7 cellular contexts compared by ENCODE assay signal in the genomic region with DNA sequence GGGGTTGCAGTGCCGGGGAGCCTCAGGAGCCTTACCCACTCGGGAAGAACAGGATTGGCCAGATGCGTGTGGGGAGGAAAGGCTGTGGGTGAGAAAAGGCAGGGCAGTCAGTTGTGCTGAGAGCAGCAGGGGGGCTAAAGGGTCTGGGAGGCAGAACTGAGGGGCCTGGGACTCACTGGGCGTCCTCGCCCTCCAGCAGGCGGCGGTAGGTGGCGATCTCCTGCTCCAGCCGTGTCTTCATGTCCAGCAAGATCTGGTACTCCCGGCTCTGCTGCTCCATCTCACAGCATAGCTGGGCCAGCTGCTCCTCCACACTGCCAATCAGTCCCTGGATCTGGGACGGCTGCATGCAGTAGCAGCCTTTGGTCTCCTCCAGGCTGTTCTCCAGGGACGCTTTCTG.
DNase-seq lines count a peak whose midpoint lies in the region; ATAC-seq, FAIRE-seq and TF ChIP-seq lines count a peak whose summit lies in the region.
"Not testable (repeated sequence)": the region's sequence is repeated elsewhere in the genome, so short reads cannot be mapped to it uniquely, and the experiment has no call there.

No MANE protein-coding gene starts in this region.

- peak; percentile 13 for TF ChIP-seq CTCF in GM13976 (IDR thresholded peaks at IDR 0.05; ENCODE audit: borderline replicate concordance, control extremely low read depth, extremely low read depth, insufficient read depth, missing control alignments)
- TF ChIP-seq CTCF in HFFc6 (IDR thresholded peaks at IDR 0.05), result peak; percentile 18
- not testable (repeated sequence) for TF ChIP-seq CTCF in WERI-Rb-1 (IDR thresholded peaks at IDR 0.05; ENCODE audit: low read depth, low read length); HepG2 (CRISPR knock-in tag; IDR thresholded peaks at IDR 0.05)
- peak; percentile 62 for TF ChIP-seq CTCF in endodermal cell (conservative IDR thresholded peaks at IDR 0.05)
- peak; percentile 30 for TF ChIP-seq CTCF in neural crest cell (conservative IDR thresholded peaks at IDR 0.05)

- not testable (repeated sequence) for H3K4me1 ChIP-seq in endodermal cell (ENCODE audit: control insufficient read depth, insufficient read depth, low read length); HepG2 (ENCODE audit: insufficient read depth, low read length)

- not testable (repeated sequence) for TF ChIP-seq RAD21 in HepG2 (CRISPR knock-in tag; IDR thresholded peaks at IDR 0.05)

- not testable (repeated sequence) for TF ChIP-seq POLR2A in HepG2 (IDR thresholded peaks at IDR 0.05; ENCODE audit: insufficient read depth in 1 of 2, low read depth in 2 of 2, low read length in 2 of 2)

- not testable (repeated sequence) for H3K79me2 ChIP-seq in HepG2 (ENCODE audit: insufficient read depth, low read length)

- not testable (repeated sequence) for H3K36me3 ChIP-seq in WERI-Rb-1; endodermal cell (ENCODE audit: control insufficient read depth, insufficient read depth, low read length); HepG2 (replicated peaks in 1 of 2; ENCODE audit: control insufficient read depth in 1 of 2, insufficient read depth in 2 of 2, low read length in 2 of 2)

- DNase-seq in GM13976 (ENCODE audit: low spot score); HFFc6; endodermal cell; HepG2 (ENCODE audit: low spot score); neural crest cell (ENCODE audit: low read depth, low spot score); stimulated activated effector memory CD8-positive, alpha-beta T cell treated with anti-CD3 and anti-CD28 coated beads, Interleukin-12 subunit alpha, Interleukin-12 subunit beta, amount 100 ng/mL, for 72 hours (ENCODE audit: low spot score in 2 of 2): not testable (repeated sequence)
- peak; percentile 71 for DNase-seq in WERI-Rb-1

- not testable (repeated sequence) for H3K27me3 ChIP-seq in WERI-Rb-1 (ENCODE audit: insufficient read depth, low read depth, severe bottlenecking); endodermal cell (ENCODE audit: control insufficient read depth, insufficient read depth, low read length, poor library complexity, severe bottlenecking); HepG2 (ENCODE audit: control insufficient read depth in 1 of 2, insufficient read depth in 2 of 2, low read length in 2 of 2)

- not testable (repeated sequence) for H3K9ac ChIP-seq in endodermal cell (ENCODE audit: extremely low read depth, low read length, poor library complexity, severe bottlenecking); HepG2 (ENCODE audit: insufficient read depth, low read depth, low read length)

- H3K27ac ChIP-seq in WERI-Rb-1; endodermal cell (ENCODE audit: low read depth, low read length); HepG2 (ENCODE audit: extremely low read length, insufficient read depth, low read length): not testable (repeated sequence)

- not testable (repeated sequence) for H3K36me3 Mint-ChIP-seq in HFFc6 (ENCODE audit: low read depth); endodermal cell (ENCODE audit: low read depth); neural crest cell (ENCODE audit: low read depth); stimulated activated effector memory CD8-positive, alpha-beta T cell treated with anti-CD3 and anti-CD28 coated beads, Interleukin-12 subunit alpha, Interleukin-12 subunit beta, amount 100 ng/mL, for 72 hours

- not testable (repeated sequence) for H3K27ac Mint-ChIP-seq in HFFc6; endodermal cell; neural crest cell (ENCODE audit: unreplicated experiment); stimulated activated effector memory CD8-positive, alpha-beta T cell treated with anti-CD3 and anti-CD28 coated beads, Interleukin-12 subunit alpha, Interleukin-12 subunit beta, amount 100 ng/mL, for 72 hours

- H3K9me3 Mint-ChIP-seq in HFFc6; neural crest cell; stimulated activated effector memory CD8-positive, alpha-beta T cell treated with anti-CD3 and anti-CD28 coated beads, Interleukin-12 subunit alpha, Interleukin-12 subunit beta, amount 100 ng/mL, for 72 hours: not testable (repeated sequence)
- peaks cover 11% of the 10 kb centered on the region for H3K9me3 Mint-ChIP-seq in endodermal cell

- not testable (repeated sequence) for H4K20me1 ChIP-seq in HepG2 (ENCODE audit: insufficient read depth, low read length)

- H2AFZ ChIP-seq in HepG2 (ENCODE audit: low read length), result not testable (repeated sequence)

- not testable (repeated sequence) for BruUV-seq in HepG2 (replicated peaks; lab: Mats Ljungman, UMichigan)

- H3K9me3 ChIP-seq in WERI-Rb-1 (ENCODE audit: severe bottlenecking); endodermal cell (ENCODE audit: control insufficient read depth, low read length); HepG2 (ENCODE audit: low read length): not testable (repeated sequence)

- peak; percentile 73 for ATAC-seq in HepG2
- peak; percentile 5 for ATAC-seq in stimulated activated effector memory CD8-positive, alpha-beta T cell treated with anti-CD3 and anti-CD28 coated beads, Interleukin-12 subunit alpha, Interleukin-12 subunit beta, amount 100 ng/mL, for 72 hours

- intact Hi-C loops in HepG2 (cut with micrococcal nuclease; ENCODE audit: unreplicated experiment), result not testable (repeated sequence)

- not testable (repeated sequence) for H3K27me3 Mint-ChIP-seq in HFFc6 (ENCODE audit: insufficient read depth); endodermal cell (ENCODE audit: insufficient read depth); neural crest cell (ENCODE audit: low read depth)

- not testable (repeated sequence) for H3K4me1 Mint-ChIP-seq in HFFc6 (ENCODE audit: low read depth); endodermal cell; neural crest cell; stimulated activated effector memory CD8-positive, alpha-beta T cell treated with anti-CD3 and anti-CD28 coated beads, Interleukin-12 subunit alpha, Interleukin-12 subunit beta, amount 100 ng/mL, for 72 hours

- no CpG with 5 or more reads among the region's 12 CpGs for WGBS in endodermal cell (ENCODE audit: insufficient coverage in 1 of 2, insufficient read length in 1 of 2), 2 experiments
- no CpG with 5 or more reads among the region's 12 CpGs for WGBS in HepG2 (ENCODE audit: low lambda C conversion rate)

- in situ Hi-C loops in GM13976 (cut with MboI; ENCODE audit: low sequenced_read_pairs, unreplicated experiment); HepG2 (cut with HindIII; ENCODE audit: extremely low pct_ligation_motif_present, low pct_unique_long_range_greater_than_20kb): not testable (repeated sequence)

- not testable (repeated sequence) for TF ChIP-seq EP300 in HepG2 (IDR thresholded peaks at IDR 0.05; ENCODE audit: low read depth in 2 of 2, low read length in 2 of 2); HepG2 (CRISPR knock-in tag; IDR thresholded peaks at IDR 0.05; ENCODE audit: borderline replicate concordance)

- H3K4me3 Mint-ChIP-seq in HFFc6; endodermal cell; neural crest cell; stimulated activated effector memory CD8-positive, alpha-beta T cell treated with anti-CD3 and anti-CD28 coated beads, Interleukin-12 subunit alpha, Interleukin-12 subunit beta, amount 100 ng/mL, for 72 hours: not testable (repeated sequence)

- H3K4me3 ChIP-seq in WERI-Rb-1 (ENCODE audit: low read depth, low read length); endodermal cell (ENCODE audit: low read length); HepG2 (replicated peaks in 1 of 3; ENCODE audit: insufficient read depth in 1 of 3, low read depth in 2 of 3, low read length in 3 of 3): not testable (repeated sequence)

- not testable (repeated sequence) for FAIRE-seq in HepG2 (lab: Jason Lieb, UNC)

- H3K4me2 ChIP-seq in HepG2 (ENCODE audit: low read depth, low read length), result not testable (repeated sequence)

- POLR2A ChIA-PET in HepG2 (lab: Yijun Ruan, JAX), result not testable (repeated sequence)

- CTCF ChIA-PET in HepG2 (lab: Yijun Ruan, JAX; ENCODE audit: low intra/inter-chr PET ratio, low total read pairs), result not testable (repeated sequence)
